ENCODE assay signal across 8 cellular contexts in the genomic region with DNA sequence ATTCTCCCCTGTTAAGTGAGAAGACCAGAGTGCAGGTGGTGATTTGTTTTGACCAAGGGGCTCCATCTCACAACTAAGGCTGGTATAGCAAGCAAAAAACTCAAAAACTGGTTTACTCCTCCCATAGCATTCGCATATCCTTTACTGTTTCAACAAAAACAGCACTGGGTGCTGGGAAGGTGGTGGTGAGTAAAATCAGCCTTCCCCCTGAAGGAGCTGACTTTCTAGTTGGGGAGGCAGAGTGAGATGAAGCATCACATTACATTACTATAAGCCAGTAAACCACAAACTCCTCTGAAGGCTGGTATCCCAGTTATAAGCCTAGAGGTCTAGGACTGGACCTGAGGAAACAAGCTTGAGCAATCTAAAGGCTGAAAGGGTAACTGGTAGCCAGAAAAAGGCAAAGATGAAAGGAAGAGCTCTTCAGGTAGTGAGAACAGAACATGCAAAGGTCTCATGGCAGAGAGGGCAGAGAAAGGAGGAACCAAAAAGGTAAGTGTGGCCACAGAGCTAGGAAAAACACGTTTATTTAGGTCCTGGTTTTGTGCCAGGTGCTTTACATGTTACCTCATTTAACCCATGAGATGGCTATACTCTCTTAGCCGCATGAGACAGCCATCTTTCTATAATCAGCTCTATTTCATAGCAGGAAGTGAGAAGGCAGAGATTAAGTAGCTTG. TPM values are rescaled to one million over a fixed set of nuclear protein-coding genes. Genes with fewer than 3 reads are reported as not detected.
DNase-seq lines count a peak whose midpoint lies in the region; ATAC-seq lines count a peak whose summit lies in the region.

No MANE protein-coding gene starts in this region.

- DNase-seq in EH (ENCODE audit: low read depth), result peak; percentile 60
- peak in 1 of 2 donors; percentile 57 for DNase-seq in activated naive CD4-positive, alpha-beta T cell treated with anti-CD3 and anti-CD28 coated beads, Interleukin-2, amount 50 U/mL, for 72 hours (ENCODE audit: low spot score in 2 of 2)
- DNase-seq in SHP77 (lab: John Stamatoyannopoulos, UW), result no peak
- DNase-seq in NCI-H1694 (lab: John Stamatoyannopoulos, UW), result no peak
- no peak for DNase-seq in NCI-H1105 (lab: John Stamatoyannopoulos, UW)

- H3K27ac ChIP-seq in temporal lobe (ENCODE audit: low read depth, low read length), result peak overlapping the region; percentile 81

- H3K9me3 Mint-ChIP-seq in activated naive CD4-positive, alpha-beta T cell treated with anti-CD3 and anti-CD28 coated beads, Interleukin-2, amount 50 U/mL, for 72 hours, result peaks cover 23 to 27% of the 10 kb centered on the region in 2 donors

- ATAC-seq in GM19372 (IDR thresholded peaks at IDR 0.05; ENCODE audit: low read depth, unreplicated experiment), result peak; percentile 84
- ATAC-seq in HG03196 (IDR thresholded peaks at IDR 0.05; ENCODE audit: unreplicated experiment), result peak; percentile 94
- peak; percentile 93 to 94 for ATAC-seq in activated naive CD4-positive, alpha-beta T cell treated with anti-CD3 and anti-CD28 coated beads, Interleukin-2, amount 50 U/mL, for 72 hours

- H3K36me3 Mint-ChIP-seq in activated naive CD4-positive, alpha-beta T cell treated with anti-CD3 and anti-CD28 coated beads, Interleukin-2, amount 50 U/mL, for 72 hours, result peaks cover 48 to 75% of the 10 kb centered on the region in 2 donors

- peak overlapping the region; percentile 95 to 96 for H3K27ac Mint-ChIP-seq in activated naive CD4-positive, alpha-beta T cell treated with anti-CD3 and anti-CD28 coated beads, Interleukin-2, amount 50 U/mL, for 72 hours

RNA-seq across cellular contexts. Expression of gene TMEM123, which starts 22.3 kb away (rescaled TPM):
- 100 to 1,000 TPM; 193 to 330 TPM for total RNA-seq in activated naive CD4-positive, alpha-beta T cell treated with anti-CD3 and anti-CD28 coated beads, Interleukin-2, amount 50 U/mL, for 72 hours
- 93.9 TPM for total RNA-seq in temporal lobe
